ENCODE assay signal across 24 cellular contexts in the genomic region with DNA sequence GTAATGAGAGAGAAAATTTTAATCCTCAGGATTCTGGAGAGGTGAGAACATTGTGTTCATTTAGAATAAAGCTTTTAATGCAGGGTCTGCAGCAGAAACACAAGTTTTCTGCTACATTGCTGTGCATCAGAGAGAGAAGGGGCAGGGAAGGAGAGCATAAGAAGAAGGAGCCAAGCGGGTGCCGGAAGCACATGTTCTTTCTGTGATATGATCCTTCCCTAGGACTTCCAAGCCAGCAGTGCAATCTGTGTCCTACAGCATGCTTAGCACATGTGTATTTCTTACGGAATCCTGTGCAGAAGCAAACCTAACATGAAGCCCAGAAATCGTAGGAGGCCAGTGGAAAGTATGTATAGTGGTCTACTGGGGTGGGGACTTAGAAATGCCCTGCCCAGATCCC.
"Had no signal": no experiment of that assay in that cellular context is flagged by ENCODE, and none has a peak within 500 bp of the region (broad histone marks: within the 10 kb centered on the region; RNA-seq: fewer than 3 reads in every experiment).

No MANE protein-coding gene starts in this region.

- H3K27ac ChIP-seq: neural progenitor cell, ovary, parathyroid adenoma, psoas muscle, right lobe of liver, sigmoid colon, spleen, stomach, tibial artery, transverse colon, upper lobe of right lung, uterus had no signal

- H3K4me2 ChIP-seq: neural progenitor cell had no signal

- H3K4me3 ChIP-seq: neural progenitor cell, ovary, psoas muscle, right lobe of liver, sigmoid colon, spleen, stomach, tibial artery, transverse colon, upper lobe of right lung, uterus had no signal

- H3K9me3 ChIP-seq: ovary, psoas muscle, right lobe of liver, sigmoid colon, spleen, stomach, tibial artery, transverse colon, upper lobe of right lung, uterus had no signal

- H3K79me2 ChIP-seq: parathyroid adenoma had no signal

- H3K9ac ChIP-seq: neural progenitor cell, parathyroid adenoma had no signal

- ATAC-seq: naive thymus-derived CD4-positive, alpha-beta T cell; natural killer cell; psoas muscle; right lobe of liver; stimulated activated naive B cell treated with anti-CD40 and anti-IgM and Interleukin-4, amounts not matched to agents 10 μg/mL and 1 μg/mL and 100 μg/mL, for 72 hours; upper lobe of right lung had no signal

- H3K4me1 ChIP-seq: neural progenitor cell, parathyroid adenoma, psoas muscle, right lobe of liver, sigmoid colon, spleen, stomach, tibial artery, transverse colon, upper lobe of right lung, uterus had no signal

- H2AFZ ChIP-seq: neural progenitor cell, parathyroid adenoma had no signal

- H3K36me3 ChIP-seq: neural progenitor cell, ovary, right lobe of liver, sigmoid colon, spleen, stomach, tibial artery, transverse colon, upper lobe of right lung, uterus had no signal

- H3K27me3 ChIP-seq: neural progenitor cell, ovary, right lobe of liver, sigmoid colon, spleen, transverse colon, upper lobe of right lung, uterus had no signal

- DNase-seq: naive thymus-derived CD4-positive, alpha-beta T cell; natural killer cell; occipital lobe; ovary; posterior cingulate gyrus; psoas muscle; right lobe of liver; sigmoid colon; small intestine; spleen; stimulated activated CD4-positive, alpha-beta T cell treated with anti-CD3 and anti-CD28 coated beads, Interleukin-12 subunit alpha, Interleukin-12 subunit beta, amount 100 ng/mL, for 4 hours; stimulated activated CD4-positive, alpha-beta T cell treated with anti-CD3 and anti-CD28 coated beads, Interleukin-1b, Interleukin-23, amount 100 ng/mL, for 48 hours; stimulated activated CD4-positive, alpha-beta T cell treated with anti-CD3 and anti-CD28 coated beads, Interleukin-4, amount 100 ng/mL, for 1 hour; stimulated activated CD4-positive, alpha-beta T cell treated with anti-CD3 and anti-CD28 coated beads, Interleukin-4, amount 100 ng/mL, for 4 hours; stimulated activated CD8-positive, alpha-beta memory T cell treated with anti-CD3 and anti-CD28 coated beads, Interleukin-4, amount 100 ng/mL, for 48 hours; stimulated activated naive B cell treated with anti-CD40 and anti-IgM and Interleukin-4, amounts not matched to agents 10 μg/mL and 1 μg/mL and 100 μg/mL, for 72 hours; stimulated activated naive CD4-positive, alpha-beta T cell treated with Interleukin-2 at 50 U/mL for 16 hours; stomach; tibial artery; transverse colon; upper lobe of right lung; uterus had no signal
